In genomic region chr13:49304763-49305695, GRCh38 we compare ENCODE assay signal across 23 cellular contexts. TPM values are rescaled to one million over a fixed set of nuclear protein-coding genes. Genes with fewer than 3 reads are reported as not detected.
DNase-seq lines count a peak whose midpoint lies in the region; ATAC-seq, FAIRE-seq and TF ChIP-seq lines count a peak whose summit lies in the region.
"Had no signal": no experiment of that assay in that cellular context is flagged by ENCODE, and none has a peak within 500 bp of the region (broad histone marks: within the 10 kb centered on the region; RNA-seq: fewer than 3 reads in every experiment).

No MANE protein-coding gene starts in this region.

- ATAC-seq in activated T-cell treated with anti-CD3 and anti-CD28 coated beads, Interleukin-2, amount 50 U/mL, for 4 hours = no peak
- ATAC-seq: effector memory CD8-positive, alpha-beta T cell; mucosa of descending colon had no signal

- no peak overlapping the region for H3K4me3 ChIP-seq in keratinocyte (ENCODE audit: control insufficient read depth in 2 of 3, extremely low read depth in 1 of 3, insufficient read depth in 2 of 3, low read depth in 1 of 3, low read length in 3 of 3)
- no peak overlapping the region for H3K4me3 ChIP-seq in tibial artery
- H3K4me3 ChIP-seq: adrenal gland, mucosa of descending colon, SJCRH30 had no signal

- CTCF ChIA-PET in Calu3 (lab: Charles Lee) = no interaction called here

- no peaks in the 10 kb centered on the region for H3K9me3 Mint-ChIP-seq in Calu3 (ENCODE audit: low read depth, unreplicated experiment)
- no peaks in the 10 kb centered on the region for H3K9me3 Mint-ChIP-seq in activated T-cell treated with anti-CD3 and anti-CD28 coated beads, Interleukin-2, amount 50 U/mL, for 4 hours
- H3K9me3 Mint-ChIP-seq: CD14-positive monocyte; effector memory CD8-positive, alpha-beta T cell; IgD-negative memory B cell; T-helper 2 cell treated with Interferon-gamma antibody and Interleukin-4, amounts not matched to agents 5 μg/mL and 100 μg/mL, for 36 hours had no signal

- no peak overlapping the region for H3K4me3 Mint-ChIP-seq in Calu3 (ENCODE audit: low read depth, unreplicated experiment)
- H3K4me3 Mint-ChIP-seq in activated T-cell treated with anti-CD3 and anti-CD28 coated beads, Interleukin-2, amount 50 U/mL, for 4 hours = no peak overlapping the region
- H3K4me3 Mint-ChIP-seq: CD14-positive monocyte; effector memory CD8-positive, alpha-beta T cell; IgD-negative memory B cell; T-helper 2 cell treated with Interferon-gamma antibody and Interleukin-4, amounts not matched to agents 5 μg/mL and 100 μg/mL, for 36 hours had no signal

- no peak overlapping the region for H3K4me2 ChIP-seq in keratinocyte (ENCODE audit: control insufficient read depth, extremely low read depth, insufficient read depth, low read depth, low read length)

- H3K79me2 ChIP-seq in keratinocyte (ENCODE audit: control insufficient read depth, insufficient read depth, low read length) = no peaks in the 10 kb centered on the region

- no peaks in the 10 kb centered on the region for H3K27me3 ChIP-seq in keratinocyte (ENCODE audit: control insufficient read depth, extremely low read depth, insufficient read depth, low read length)
- no peaks in the 10 kb centered on the region for H3K27me3 ChIP-seq in tibial artery
- H3K27me3 ChIP-seq: adrenal gland, SJCRH30 had no signal

- H2AFZ ChIP-seq in keratinocyte (ENCODE audit: control insufficient read depth, low read length) = no peak overlapping the region

- peaks cover 40% of the 10 kb centered on the region for H3K4me1 Mint-ChIP-seq in Calu3 (ENCODE audit: low read depth, unreplicated experiment)
- H3K4me1 Mint-ChIP-seq in activated T-cell treated with anti-CD3 and anti-CD28 coated beads, Interleukin-2, amount 50 U/mL, for 4 hours (ENCODE audit: low read depth) = peaks cover 9% of the 10 kb centered on the region

- H3K27me3 Mint-ChIP-seq in Calu3 (ENCODE audit: unreplicated experiment) = no peaks in the 10 kb centered on the region
- H3K27me3 Mint-ChIP-seq in activated T-cell treated with anti-CD3 and anti-CD28 coated beads, Interleukin-2, amount 50 U/mL, for 4 hours (ENCODE audit: low read depth) = no peaks in the 10 kb centered on the region
- H3K27me3 Mint-ChIP-seq: effector memory CD8-positive, alpha-beta T cell; IgD-negative memory B cell had no signal

- TF ChIP-seq CTCF in keratinocyte (optimal IDR thresholded peaks at IDR 0.05 in 1 of 3, IDR thresholded peaks at IDR 0.05 in 1 of 3, conservative IDR thresholded peaks at IDR 0.05 in 1 of 3; ENCODE audit: extremely low read depth in 1 of 3, insufficient read depth in 2 of 3, low read length in 3 of 3) (no peak), tibial artery (IDR thresholded peaks at IDR 0.05) (no peak), Calu3 (IDR thresholded peaks at IDR 0.05; ENCODE audit: unreplicated experiment) (no peak)

- H3K9me3 ChIP-seq in keratinocyte (ENCODE audit: control insufficient read depth, low read depth, low read length) (no peaks in the 10 kb centered on the region), tibial artery (no peaks in the 10 kb centered on the region)
- H3K9me3 ChIP-seq: adrenal gland, mucosa of descending colon, SJCRH30 had no signal

- H3K36me3 Mint-ChIP-seq in Calu3 (ENCODE audit: insufficient read depth, unreplicated experiment) = no peaks in the 10 kb centered on the region
- peaks cover 3% of the 10 kb centered on the region for H3K36me3 Mint-ChIP-seq in activated T-cell treated with anti-CD3 and anti-CD28 coated beads, Interleukin-2, amount 50 U/mL, for 4 hours (ENCODE audit: insufficient read depth)

- no peaks in the 10 kb centered on the region for H4K20me1 ChIP-seq in keratinocyte (ENCODE audit: control insufficient read depth, extremely low read depth, insufficient read depth, low read length)

- intact Hi-C loops in tibial artery (cut with DNase I; ENCODE audit: low total_unique reads) (loop anchor here (2.0 kb wide), 1 partner anchor 132 kb away; no protein-coding TSS in a partner anchor), Calu3 (cut with micrococcal nuclease; ENCODE audit: unreplicated experiment) (no loop called here)

- H3K4me1 ChIP-seq in keratinocyte (ENCODE audit: control insufficient read depth, extremely low read depth, insufficient read depth, low read length) (peaks cover 15% of the 10 kb centered on the region), tibial artery (peaks cover 0 to 79% (median 44%) of the 10 kb centered on the region in 4 donors)
- H3K4me1 ChIP-seq: SJCRH30 had no signal

- H3K9ac ChIP-seq in keratinocyte (ENCODE audit: control insufficient read depth, extremely low read depth, insufficient read depth, low read length) = no peak overlapping the region

- FAIRE-seq in keratinocyte (lab: Jason Lieb, UNC) = peak; percentile 34

- no TSS peak for BruUV-seq in Calu3 (replicated peaks; lab: Mats Ljungman, UMichigan)

- dilution Hi-C loops in keratinocyte (cut with MboI; ENCODE audit: extremely low pct_ligation_motif_present, low sequenced_read_pairs) = loop anchor here (25.0 kb wide), 1 partner anchor 132 kb away; the partner anchor contains the start of genes CAB39L and SETDB2

- H3K27ac ChIP-seq in keratinocyte (ENCODE audit: control insufficient read depth, insufficient read depth, low read length) = no peak overlapping the region
- H3K27ac ChIP-seq in tibial artery = peak overlapping the region; percentile 3 to 29
- H3K27ac ChIP-seq: SJCRH30 had no signal

- DNase-seq in NCI-H2029 treated with DMSO at 0.1 percent for 48 hours (lab: John Stamatoyannopoulos, UW) (peak; percentile 14), NCI-H2029 (lab: John Stamatoyannopoulos, UW) (no peak), NCI-H2227 (lab: John Stamatoyannopoulos, UW; ENCODE audit: unreplicated experiment) (peak; percentile 61), keratinocyte (ENCODE audit: low read depth, low spot score) (no peak), tibial artery (no peak), Calu3 (no peak), cerebellar cortex (ENCODE audit: low spot score) (no peak)
- no peak for DNase-seq in activated T-cell treated with anti-CD3 and anti-CD28 coated beads, Interleukin-2, amount 50 U/mL, for 4 hours
- DNase-seq: adrenal gland; DMS153; effector memory CD8-positive, alpha-beta T cell; hypothalamus; kidney glomerular epithelial cell; mucosa of descending colon; MV-4-11; NCI-H226; nucleus accumbens; OCI-M1; stimulated activated CD4-positive, alpha-beta T cell treated with anti-CD3 and anti-CD28 coated beads, Interleukin-2, amount 100 ng/mL, for 24 hours had no signal

- H3K27ac Mint-ChIP-seq in Calu3 (ENCODE audit: unreplicated experiment) = no peak overlapping the region
- H3K27ac Mint-ChIP-seq: effector memory CD8-positive, alpha-beta T cell; IgD-negative memory B cell; T-helper 2 cell treated with Interferon-gamma antibody and Interleukin-4, amounts not matched to agents 5 μg/mL and 100 μg/mL, for 36 hours had no signal

- H3K36me3 ChIP-seq in keratinocyte (ENCODE audit: control insufficient read depth in 2 of 2, extremely low read depth in 1 of 2, insufficient read depth in 2 of 2, low read length in 2 of 2) (no peaks in the 10 kb centered on the region), tibial artery (peaks cover 4% of the 10 kb centered on the region in 3 donors)
- H3K36me3 ChIP-seq: SJCRH30 had no signal

- no peaks in the 10 kb centered on the region for H3K9me1 ChIP-seq in keratinocyte (ENCODE audit: control insufficient read depth, extremely low read depth, insufficient read depth, low read length)

RNA-seq across cellular contexts. Expression of gene CDADC1, which starts 57.3 kb away (rescaled TPM):
- 2.3 to 3.8 TPM (median 2.4 TPM) in 3 replicates for polyA plus RNA-seq in keratinocyte
- 13.1 TPM for polyA plus RNA-seq in keratinocyte (2011; ENCODE audit: low read depth)
- 2.7 and 3.2 TPM in 2 replicates for polyA plus RNA-seq in keratinocyte (2011; cell fraction: cytosol; rRNA removed)
- 3.2 and 4.7 TPM in 2 replicates for polyA plus RNA-seq in keratinocyte (2011; cell fraction: nucleus; rRNA removed)
- polyA plus RNA-seq in keratinocyte (2012; ENCODE audit: low replicate concordance) = 3.5 and 6.7 TPM in 2 replicates
- polyA minus RNA-seq in keratinocyte = 1.3 to 1.8 TPM (median 1.4 TPM) in 3 replicates
- polyA minus RNA-seq in keratinocyte (2011; cell fraction: cytosol; rRNA and poly(A)+ RNA removed) = 7.3 TPM
- 1.4 and 1.9 TPM in 2 replicates for polyA minus RNA-seq in keratinocyte (2011; cell fraction: nucleus; rRNA and poly(A)+ RNA removed)
- total RNA-seq in Calu3 (2022) = 6.4 and 7.8 TPM in 2 replicates
- total RNA-seq in activated T-cell treated with anti-CD3 and anti-CD28 coated beads, Interleukin-2, amount 50 U/mL, for 4 hours = 10 to 100 TPM in 1 of 3 donors, 1 to 10 TPM in 2; 7.0 to 10.7 (median 7.9) TPM

Comparison
In these comparisons a context has a peak if more than half of its experiments do, and no peak if none do; other contexts are left out.
1. DNase-seq: peak in NCI-H2029 treated with DMSO at 0.1 percent for 48 hours (single experiment) and NCI-H2227 (single experiment); none in NCI-H2029 (single experiment), keratinocyte (single experiment), tibial artery (0 of 2), Calu3 (single experiment), cerebellar cortex (single experiment) and activated T-cell treated with anti-CD3 and anti-CD28 coated beads, Interleukin-2, amount 50 U/mL, for 4 hours (single experiment).